In the genomic region with DNA sequence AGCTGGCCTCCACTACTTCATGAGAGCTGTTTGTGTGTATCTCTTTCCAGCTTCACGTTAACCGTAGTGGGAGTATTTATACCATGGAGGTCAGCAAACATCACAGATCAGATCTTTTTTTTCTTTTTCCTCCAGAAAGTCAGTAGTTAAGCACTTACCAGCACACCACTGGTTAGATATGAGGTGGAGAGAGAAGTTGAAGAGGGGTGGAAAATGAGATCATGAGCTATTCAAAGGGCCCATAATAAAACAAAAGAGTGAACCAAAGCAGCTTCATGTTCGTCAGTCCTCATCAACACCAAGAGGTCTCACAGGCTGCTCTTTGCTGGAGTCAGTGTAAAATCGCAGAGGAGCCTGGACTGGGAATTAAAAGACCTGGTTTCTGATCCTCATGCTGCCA, we compare ENCODE assay signal across 27 cellular contexts.
"Had no signal": no experiment of that assay in that cellular context is flagged by ENCODE, and none has a peak within 500 bp of the region (broad histone marks: within the 10 kb centered on the region; RNA-seq: fewer than 3 reads in every experiment).

No MANE protein-coding gene starts in this region.

- DNase-seq: activated CD4-positive, alpha-beta T cell treated with anti-CD3 and anti-CD28 coated beads, Interleukin-2, amount 50 U/mL, for 1 hour; activated CD4-positive, CD25-positive, alpha-beta regulatory T cell treated with anti-CD3 and anti-CD28 coated beads, Interleukin-2, amount 50 U/mL, for 72 hours; activated CD8-positive, alpha-beta T cell treated with anti-CD3 and anti-CD28 coated beads for 36 hours; activated gamma-delta T cell treated with Interleukin-2 at 50 U/mL for 16 hours; activated naive CD4-positive, alpha-beta T cell treated with anti-CD3 and anti-CD28 coated beads, Interleukin-2, amount 50 U/mL, for 16 hours; activated T-cell treated with anti-CD3 and anti-CD28 coated beads, Interleukin-2, amount 50 U/mL, for 4 hours; amniotic stem cell; central memory CD4-positive, alpha-beta T cell; effector CD4-positive, alpha-beta T cell; esophagus squamous epithelium; foreskin melanocyte; left ventricle myocardium superior; mucosa of descending colon; ovary; psoas muscle; right cardiac atrium; spleen; stimulated activated naive CD4-positive, alpha-beta T cell treated with Interleukin-2 at 50 U/mL for 16 hours; T-helper 17 cell; T1000; thyroid gland; upper lobe of left lung; WERI-Rb-1 had no signal

- H3K27me3 ChIP-seq: esophagus squamous epithelium, neutrophil, ovary, spleen, thyroid gland, upper lobe of left lung had no signal

- ATAC-seq: activated CD8-positive, alpha-beta T cell treated with anti-CD3 and anti-CD28 coated beads for 36 hours; activated T-cell treated with anti-CD3 and anti-CD28 coated beads, Interleukin-2, amount 50 U/mL, for 4 hours; activated T-helper 17 cell treated with anti-CD3 and anti-CD28 coated beads, Interleukin-2, amount 50 U/mL, for 72 hours; left ventricle myocardium superior; mucosa of descending colon; natural killer cell treated with Interleukin-12 subunit alpha and Interleukin-12 subunit beta and Interleukin-15 and Interleukin-18, amount 100 ng/mL, for 72 hours; psoas muscle; right cardiac atrium; T-helper 17 cell had no signal

- H3K4me3 Mint-ChIP-seq: activated CD8-positive, alpha-beta T cell treated with anti-CD3 and anti-CD28 coated beads for 36 hours; activated T-cell treated with anti-CD3 and anti-CD28 coated beads, Interleukin-2, amount 50 U/mL, for 4 hours; activated T-helper 17 cell treated with anti-CD3 and anti-CD28 coated beads, Interleukin-2, amount 50 U/mL, for 72 hours; dendritic cell treated with granulocyte-macrophage colony-stimulating factor and Interleukin-4, amounts not matched to agents 40 ng/mL and 50 ng/mL, for 4 days; natural killer cell treated with Interleukin-12 subunit alpha and Interleukin-12 subunit beta and Interleukin-15 and Interleukin-18, amount 100 ng/mL, for 72 hours; T-helper 17 cell had no signal

- H3K27me3 Mint-ChIP-seq: activated CD8-positive, alpha-beta T cell treated with anti-CD3 and anti-CD28 coated beads for 36 hours; activated T-helper 17 cell treated with anti-CD3 and anti-CD28 coated beads, Interleukin-2, amount 50 U/mL, for 72 hours; dendritic cell treated with granulocyte-macrophage colony-stimulating factor and Interleukin-4, amounts not matched to agents 40 ng/mL and 50 ng/mL, for 4 days; T-helper 17 cell had no signal

- H3K36me3 Mint-ChIP-seq: natural killer cell treated with Interleukin-12 subunit alpha and Interleukin-12 subunit beta and Interleukin-15 and Interleukin-18, amount 100 ng/mL, for 72 hours had no signal

- H3K9me3 ChIP-seq: esophagus squamous epithelium, mucosa of descending colon, neutrophil, ovary, psoas muscle, spleen, thyroid gland, upper lobe of left lung had no signal

- H3K36me3 ChIP-seq: esophagus squamous epithelium, neutrophil, ovary, spleen, thyroid gland, upper lobe of left lung, WERI-Rb-1 had no signal

- H3K9me3 Mint-ChIP-seq: activated CD8-positive, alpha-beta T cell treated with anti-CD3 and anti-CD28 coated beads for 36 hours; activated T-cell treated with anti-CD3 and anti-CD28 coated beads, Interleukin-2, amount 50 U/mL, for 4 hours; activated T-helper 17 cell treated with anti-CD3 and anti-CD28 coated beads, Interleukin-2, amount 50 U/mL, for 72 hours; dendritic cell treated with granulocyte-macrophage colony-stimulating factor and Interleukin-4, amounts not matched to agents 40 ng/mL and 50 ng/mL, for 4 days; natural killer cell treated with Interleukin-12 subunit alpha and Interleukin-12 subunit beta and Interleukin-15 and Interleukin-18, amount 100 ng/mL, for 72 hours had no signal

- H3K27ac ChIP-seq: esophagus squamous epithelium, neutrophil, ovary, psoas muscle, spleen, thyroid gland, upper lobe of left lung, WERI-Rb-1 had no signal

- H3K4me3 ChIP-seq: esophagus squamous epithelium, mucosa of descending colon, ovary, psoas muscle, spleen, thyroid gland, upper lobe of left lung had no signal

- H3K27ac Mint-ChIP-seq: activated CD8-positive, alpha-beta T cell treated with anti-CD3 and anti-CD28 coated beads for 36 hours; activated T-helper 17 cell treated with anti-CD3 and anti-CD28 coated beads, Interleukin-2, amount 50 U/mL, for 72 hours; dendritic cell treated with granulocyte-macrophage colony-stimulating factor and Interleukin-4, amounts not matched to agents 40 ng/mL and 50 ng/mL, for 4 days; natural killer cell treated with Interleukin-12 subunit alpha and Interleukin-12 subunit beta and Interleukin-15 and Interleukin-18, amount 100 ng/mL, for 72 hours; T-helper 17 cell had no signal
